Comparison of ENCODE assay signal across 9 cellular contexts in the genomic region with DNA sequence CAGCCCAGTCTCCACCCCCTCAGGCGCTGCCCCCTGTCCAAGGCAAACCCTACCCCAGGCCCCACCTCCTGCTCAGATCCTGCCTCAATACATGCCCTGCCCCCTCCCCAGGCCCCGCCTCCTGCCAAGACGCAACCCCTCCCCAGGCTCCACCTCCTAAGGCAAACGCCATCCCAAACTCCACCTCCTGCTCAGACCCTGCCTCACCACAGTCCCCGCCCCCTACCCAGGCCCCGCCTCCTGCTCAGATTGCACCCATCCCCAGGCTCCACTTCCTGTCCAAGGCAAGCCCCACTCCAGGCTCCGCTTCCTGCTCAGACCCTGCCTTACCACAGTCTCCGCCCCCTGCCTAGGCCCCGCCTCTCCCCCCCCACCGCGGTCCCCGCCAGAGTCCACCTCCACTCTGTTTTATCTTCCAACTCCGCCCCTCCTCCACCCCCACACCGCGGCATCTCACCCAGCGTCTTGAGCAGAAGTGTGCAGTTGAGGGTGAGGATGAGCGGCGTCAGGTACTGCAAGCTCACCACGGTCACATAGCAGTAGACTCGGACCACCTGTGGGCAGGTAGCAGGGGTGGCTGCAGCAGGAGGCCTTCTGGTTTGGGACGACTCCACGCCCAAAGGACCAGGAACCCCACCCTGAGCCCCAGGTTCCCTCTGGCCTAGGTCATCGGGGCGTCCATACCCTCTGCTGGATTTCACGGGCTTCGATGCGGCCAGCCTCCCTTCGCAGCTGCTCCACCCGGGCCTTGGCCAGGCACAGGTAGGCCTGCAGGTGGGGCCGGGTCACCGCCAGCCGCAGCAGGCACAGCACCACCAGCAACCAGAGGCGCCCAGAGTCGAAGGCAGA. TPM values are rescaled to one million over a fixed set of nuclear protein-coding genes. Genes with fewer than 3 reads are reported as not detected.
DNase-seq lines count a peak whose midpoint lies in the region; ATAC-seq and TF ChIP-seq lines count a peak whose summit lies in the region.
"Had no signal": no experiment of that assay in that cellular context is flagged by ENCODE, and none has a peak within 500 bp of the region (broad histone marks: within the 10 kb centered on the region; RNA-seq: fewer than 3 reads in every experiment).

No MANE protein-coding gene starts in this region.

- ATAC-seq in activated CD4-positive, alpha-beta T cell treated with anti-CD3 and anti-CD28 coated beads for 36 hours: peak; percentile 90
- peak in 7 of 8 donors; percentile 19 to 75 (median 54) for ATAC-seq in heart right ventricle
- peak; percentile 54 for ATAC-seq in stimulated activated effector memory CD8-positive, alpha-beta T cell treated with anti-CD3 and anti-CD28 coated beads, Interleukin-12 subunit alpha, Interleukin-12 subunit beta, amount 100 ng/mL, for 72 hours
- ATAC-seq in GM19328 (IDR thresholded peaks at IDR 0.05; ENCODE audit: unreplicated experiment): no peak
- ATAC-seq in HG03135 (IDR thresholded peaks at IDR 0.05; ENCODE audit: unreplicated experiment): no peak

- DNase-seq in activated CD4-positive, alpha-beta T cell treated with anti-CD3 and anti-CD28 coated beads for 36 hours: peak; percentile 71
- no peak for DNase-seq in activated CD4-positive, alpha-beta T cell treated with anti-CD3 and anti-CD28 coated beads, Interleukin-2, amount 50 U/mL, for 4 hours
- DNase-seq in SW480 (ENCODE audit: low spot score): peak; percentile 34
- DNase-seq in heart right ventricle: peak in 1 of 2 donors; percentile 48
- DNase-seq in stimulated activated effector memory CD8-positive, alpha-beta T cell treated with anti-CD3 and anti-CD28 coated beads, Interleukin-12 subunit alpha, Interleukin-12 subunit beta, amount 100 ng/mL, for 72 hours (ENCODE audit: low spot score in 2 of 2): no peak
- DNase-seq in CD1c-positive myeloid dendritic cell (ENCODE audit: extremely low spot score): no peak

- peaks cover 0 to 50% (median 0%) of the 10 kb centered on the region in 9 donors for H3K36me3 ChIP-seq in heart right ventricle

- no peaks in the 10 kb centered on the region for H3K4me1 ChIP-seq in heart right ventricle

- POLR2A ChIA-PET in activated CD4-positive, alpha-beta T cell treated with anti-CD3 and anti-CD28 coated beads for 36 hours (lab: Charles Lee): no interaction called here

- H3K27ac Mint-ChIP-seq in activated CD4-positive, alpha-beta T cell treated with anti-CD3 and anti-CD28 coated beads for 36 hours: no peak overlapping the region
- H3K27ac Mint-ChIP-seq in stimulated activated effector memory CD8-positive, alpha-beta T cell treated with anti-CD3 and anti-CD28 coated beads, Interleukin-12 subunit alpha, Interleukin-12 subunit beta, amount 100 ng/mL, for 72 hours: no peak overlapping the region

- peaks cover 31% of the 10 kb centered on the region for H3K36me3 Mint-ChIP-seq in activated CD4-positive, alpha-beta T cell treated with anti-CD3 and anti-CD28 coated beads for 36 hours (ENCODE audit: low read depth)
- H3K36me3 Mint-ChIP-seq in stimulated activated effector memory CD8-positive, alpha-beta T cell treated with anti-CD3 and anti-CD28 coated beads, Interleukin-12 subunit alpha, Interleukin-12 subunit beta, amount 100 ng/mL, for 72 hours: peaks cover 38% of the 10 kb centered on the region

- no peak for TF ChIP-seq CTCF in heart right ventricle (IDR thresholded peaks at IDR 0.05)

- CTCF ChIA-PET in activated CD4-positive, alpha-beta T cell treated with anti-CD3 and anti-CD28 coated beads for 36 hours (lab: Charles Lee): no interaction called here

- peaks cover 11% of the 10 kb centered on the region for H3K9me3 Mint-ChIP-seq in activated CD4-positive, alpha-beta T cell treated with anti-CD3 and anti-CD28 coated beads for 36 hours (ENCODE audit: low read depth)
- peaks cover 9% of the 10 kb centered on the region for H3K9me3 Mint-ChIP-seq in stimulated activated effector memory CD8-positive, alpha-beta T cell treated with anti-CD3 and anti-CD28 coated beads, Interleukin-12 subunit alpha, Interleukin-12 subunit beta, amount 100 ng/mL, for 72 hours

- H3K27ac ChIP-seq in heart right ventricle: no peak overlapping the region
- H3K27ac ChIP-seq: C4-2B had no signal

- no peak overlapping the region for H3K4me3 Mint-ChIP-seq in activated CD4-positive, alpha-beta T cell treated with anti-CD3 and anti-CD28 coated beads for 36 hours
- H3K4me3 Mint-ChIP-seq in stimulated activated effector memory CD8-positive, alpha-beta T cell treated with anti-CD3 and anti-CD28 coated beads, Interleukin-12 subunit alpha, Interleukin-12 subunit beta, amount 100 ng/mL, for 72 hours: no peak overlapping the region

- H3K9me3 ChIP-seq in heart right ventricle: peaks cover 0 to 18% (median 4%) of the 10 kb centered on the region in 11 donors

- no peaks in the 10 kb centered on the region for H3K4me1 Mint-ChIP-seq in activated CD4-positive, alpha-beta T cell treated with anti-CD3 and anti-CD28 coated beads for 36 hours
- no peaks in the 10 kb centered on the region for H3K4me1 Mint-ChIP-seq in stimulated activated effector memory CD8-positive, alpha-beta T cell treated with anti-CD3 and anti-CD28 coated beads, Interleukin-12 subunit alpha, Interleukin-12 subunit beta, amount 100 ng/mL, for 72 hours

- no peak overlapping the region for H3K4me3 ChIP-seq in heart right ventricle

- intact Hi-C loops in activated CD4-positive, alpha-beta T cell treated with anti-CD3 and anti-CD28 coated beads for 36 hours (cut with DNase I, micrococcal nuclease): no loop called here
- intact Hi-C loops in heart right ventricle (cut with DNase I): no loop called here

- H3K27me3 ChIP-seq in heart right ventricle: no peaks in the 10 kb centered on the region

- no peaks in the 10 kb centered on the region for H3K27me3 Mint-ChIP-seq in activated CD4-positive, alpha-beta T cell treated with anti-CD3 and anti-CD28 coated beads for 36 hours

- WGBS in heart right ventricle, 2 donors: 56 to 58% methylated on average over 30 to 34 of the region's 34 CpGs

RNA-seq across cellular contexts. Expression of a gene that starts 17.7 kb away (rescaled TPM):
- total RNA-seq in activated CD4-positive, alpha-beta T cell treated with anti-CD3 and anti-CD28 coated beads for 36 hours: 10 to 100 TPM; 26.8 to 31.9 TPM
- total RNA-seq in heart right ventricle: 10 to 100 TPM; 11.4 to 27.9 (median 18.6) TPM
- polyA plus RNA-seq in heart right ventricle: 10 to 100 TPM; 24.2 to 24.4 TPM

RNA-seq across cellular contexts. Expression of a gene that starts 49.5 kb away (rescaled TPM):
- total RNA-seq in activated CD4-positive, alpha-beta T cell treated with anti-CD3 and anti-CD28 coated beads for 36 hours: 1 to 10 TPM; 1.9 to 2.1 TPM
- total RNA-seq in heart right ventricle: under 1 TPM in 7 of 10 donors, not detected in 3; 0.34 to 0.99 (median 0.54) TPM
- polyA plus RNA-seq in heart right ventricle: 1 to 10 TPM in 1 of 2 donors, under 1 TPM in 1; 0.41 to 2.3 TPM

RNA-seq across cellular contexts. Expression of a gene that starts 56.7 kb away (rescaled TPM):
- 10 to 100 TPM; 10.4 to 10.6 TPM for total RNA-seq in activated CD4-positive, alpha-beta T cell treated with anti-CD3 and anti-CD28 coated beads for 36 hours
- 10 to 100 TPM; 15.7 to 24.1 (median 19.3) TPM for total RNA-seq in heart right ventricle
- 10 to 100 TPM; 15.9 to 18.1 TPM for polyA plus RNA-seq in heart right ventricle

Comparison
In these comparisons a context has a peak if more than half of its experiments do, and no peak if none do; other contexts are left out.
1. DNase-seq: peak in activated CD4-positive, alpha-beta T cell treated with anti-CD3 and anti-CD28 coated beads for 36 hours (single experiment) and SW480 (single experiment); none in activated CD4-positive, alpha-beta T cell treated with anti-CD3 and anti-CD28 coated beads, Interleukin-2, amount 50 U/mL, for 4 hours (0 of 2), stimulated activated effector memory CD8-positive, alpha-beta T cell treated with anti-CD3 and anti-CD28 coated beads, Interleukin-12 subunit alpha, Interleukin-12 subunit beta, amount 100 ng/mL, for 72 hours (0 of 2) and CD1c-positive myeloid dendritic cell (single experiment).
2. ATAC-seq: peak in activated CD4-positive, alpha-beta T cell treated with anti-CD3 and anti-CD28 coated beads for 36 hours (single experiment), heart right ventricle (7 of 8) and stimulated activated effector memory CD8-positive, alpha-beta T cell treated with anti-CD3 and anti-CD28 coated beads, Interleukin-12 subunit alpha, Interleukin-12 subunit beta, amount 100 ng/mL, for 72 hours (single experiment); none in GM19328 (single experiment) and HG03135 (single experiment).